In genomic region chr12:111148005-111148404, GRCh38 we compare ENCODE assay signal across 9 cellular contexts.
"Had no signal": no experiment of that assay in that cellular context is flagged by ENCODE, and none has a peak within 500 bp of the region (broad histone marks: within the 10 kb centered on the region; RNA-seq: fewer than 3 reads in every experiment).

No MANE protein-coding gene starts in this region.

- H3K9ac ChIP-seq: GM23248 had no signal

- H2AFZ ChIP-seq: GM23248 had no signal

- H3K27ac ChIP-seq: GM23248, HL-60 had no signal

- FAIRE-seq: H54, HepG2 had no signal

- H3K4me3 ChIP-seq: GM23248 had no signal

- DNase-seq: GM23248, GOT3, H9, HCEC 1CT, HFFc6, KG1 had no signal

- ATAC-seq: HepG2 had no signal
